In the genomic region with DNA sequence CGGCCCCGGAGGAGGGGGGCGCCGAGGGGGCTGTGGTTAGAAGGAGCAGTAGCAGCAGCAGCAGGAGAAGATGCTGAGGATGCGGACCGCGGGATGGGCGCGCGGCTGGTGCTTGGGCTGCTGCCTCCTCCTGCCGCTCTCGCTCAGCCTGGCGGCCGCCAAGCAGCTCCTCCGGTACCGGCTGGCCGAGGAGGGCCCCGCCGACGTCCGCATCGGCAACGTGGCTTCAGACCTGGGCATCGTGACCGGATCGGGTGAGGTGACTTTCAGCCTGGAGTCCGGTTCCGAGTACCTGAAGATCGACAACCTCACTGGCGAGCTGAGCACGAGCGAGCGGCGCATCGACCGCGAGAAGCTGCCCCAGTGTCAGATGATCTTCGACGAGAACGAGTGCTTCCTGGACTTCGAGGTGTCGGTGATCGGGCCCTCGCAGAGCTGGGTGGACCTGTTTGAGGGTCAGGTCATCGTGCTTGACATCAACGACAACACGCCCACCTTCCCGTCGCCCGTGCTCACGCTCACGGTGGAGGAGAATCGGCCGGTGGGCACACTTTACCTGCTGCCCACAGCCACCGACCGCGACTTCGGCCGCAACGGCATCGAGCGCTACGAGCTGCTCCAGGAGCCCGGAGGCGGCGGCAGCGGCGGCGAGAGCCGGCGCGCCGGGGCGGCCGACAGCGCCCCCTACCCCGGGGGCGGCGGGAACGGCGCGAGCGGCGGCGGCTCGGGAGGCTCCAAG, we compare ENCODE assay signal across 8 cellular contexts. TPM values are rescaled to one million over a fixed set of nuclear protein-coding genes. Genes with fewer than 3 reads are reported as not detected.
DNase-seq lines count a peak whose midpoint lies in the region; ATAC-seq and TF ChIP-seq lines count a peak whose summit lies in the region.

No MANE protein-coding gene starts in this region.

- no peak overlapping the region for H3K4me3 Mint-ChIP-seq in activated CD8-positive, alpha-beta T cell treated with anti-CD3 and anti-CD28 coated beads for 36 hours

- peaks cover 0 to 45% (median 10%) of the 10 kb centered on the region in 12 donors for H3K4me1 ChIP-seq in heart left ventricle

- ATAC-seq in activated CD8-positive, alpha-beta T cell treated with anti-CD3 and anti-CD28 coated beads for 36 hours, result no peak
- peak in 3 of 4 donors; percentile 1 to 38 (median 7) for ATAC-seq in heart left ventricle
- ATAC-seq in GM19463 (IDR thresholded peaks at IDR 0.05; ENCODE audit: unreplicated experiment), result no peak

- POLR2A ChIA-PET in activated CD8-positive, alpha-beta T cell treated with anti-CD3 and anti-CD28 coated beads for 36 hours (lab: Charles Lee), result no interaction called here

- H3K36me3 Mint-ChIP-seq in activated CD8-positive, alpha-beta T cell treated with anti-CD3 and anti-CD28 coated beads for 36 hours (ENCODE audit: low read depth), result peaks cover 7% of the 10 kb centered on the region

- CTCF ChIA-PET in activated CD8-positive, alpha-beta T cell treated with anti-CD3 and anti-CD28 coated beads for 36 hours (lab: Charles Lee), result interaction anchor here (1.1 kb wide), 1 partner anchor 582 kb away, joined by 3 read pairs; no protein-coding TSS in a partner anchor

- H3K4me3 ChIP-seq in heart left ventricle, result peak overlapping the region; percentile 45 to 78 (median 65)

- WGBS in heart left ventricle, 4 donors, result 0 to 2% (median 1%) methylated on average over 1 to 86 of the region's 86 CpGs

- peak overlapping the region in 8 of 12 donors; percentile 38 to 87 (median 79) for H3K27ac ChIP-seq in heart left ventricle

- peaks cover 0 to 71% (median 11%) of the 10 kb centered on the region in 9 donors for H3K27me3 ChIP-seq in heart left ventricle

- no peak for TF ChIP-seq POLR2A in heart left ventricle (IDR thresholded peaks at IDR 0.05)

- peak; percentile 24 to 58 for DNase-seq in NCI-H524 (lab: John Stamatoyannopoulos, UW)
- DNase-seq in NCI-H524 treated with DMSO at 0.1 percent for 48 hours (lab: John Stamatoyannopoulos, UW), result no peak
- DNase-seq in activated CD8-positive, alpha-beta T cell treated with anti-CD3 and anti-CD28 coated beads for 36 hours, result peak; percentile 4
- peak; percentile 25 to 66 (median 47) for DNase-seq in heart left ventricle
- peak; percentile 82 for DNase-seq in posterior vena cava (ENCODE audit: low spot score)
- no peak for DNase-seq in activated effector memory CD4-positive, alpha-beta T cell treated with anti-CD3 and anti-CD28 coated beads, Interleukin-2, amount 50 U/mL, for 16 hours
- DNase-seq in NCI-H2196 (lab: John Stamatoyannopoulos, UW; ENCODE audit: unreplicated experiment), result no peak

- no peaks in the 10 kb centered on the region for H3K9me3 Mint-ChIP-seq in activated CD8-positive, alpha-beta T cell treated with anti-CD3 and anti-CD28 coated beads for 36 hours

- H3K27me3 Mint-ChIP-seq in activated CD8-positive, alpha-beta T cell treated with anti-CD3 and anti-CD28 coated beads for 36 hours, result peaks cover 60% of the 10 kb centered on the region

- TF ChIP-seq CTCF in activated CD8-positive, alpha-beta T cell treated with anti-CD3 and anti-CD28 coated beads for 36 hours (IDR thresholded peaks at IDR 0.05), result no peak
- peak in 10 of 12 donors; percentile 6 to 71 (median 34) for TF ChIP-seq CTCF in heart left ventricle (IDR thresholded peaks at IDR 0.05)

- no peak overlapping the region for H3K27ac Mint-ChIP-seq in activated CD8-positive, alpha-beta T cell treated with anti-CD3 and anti-CD28 coated beads for 36 hours

- H3K4me1 Mint-ChIP-seq in activated CD8-positive, alpha-beta T cell treated with anti-CD3 and anti-CD28 coated beads for 36 hours (ENCODE audit: low read depth), result peaks cover 36% of the 10 kb centered on the region

- H3K9me3 ChIP-seq in heart left ventricle, result no peaks in the 10 kb centered on the region

- intact Hi-C loops in activated CD8-positive, alpha-beta T cell treated with anti-CD3 and anti-CD28 coated beads for 36 hours (cut with micrococcal nuclease), result no loop called here
- intact Hi-C loops in heart left ventricle (cut with DNase I), result loop anchor here in 5 of 10 donors (5.0 to 10.0 kb wide), 6 partner anchors 213 to 321 kb away; no protein-coding TSS in a partner anchor
- intact Hi-C loops in posterior vena cava (cut with DNase I), result loop anchor here in 1 of 2 donors (10.0 kb wide), 1 partner anchor 143 kb away; no protein-coding TSS in a partner anchor

- H3K36me3 ChIP-seq in heart left ventricle, result no peaks in the 10 kb centered on the region

RNA-seq across cellular contexts. Expression of a gene that starts 1.4 kb away (rescaled TPM):
- total RNA-seq in activated CD8-positive, alpha-beta T cell treated with anti-CD3 and anti-CD28 coated beads for 36 hours, result not detected
- total RNA-seq in heart left ventricle (100 to 1,000 TPM in 5 of 9 donors, 10 to 100 TPM in 4; 51.4 to 166 (median 107) TPM), posterior vena cava (100 to 1,000 TPM; 107 to 124 TPM)
- 10 to 100 TPM in 1 of 2 donors, 1 to 10 TPM in 1; 9.4 to 39.8 TPM for polyA plus RNA-seq in heart left ventricle

Comparison
In these comparisons a context has a peak if more than half of its experiments do, and no peak if none do; other contexts are left out.
1. DNase-seq: peak in NCI-H524 (2 of 2), activated CD8-positive, alpha-beta T cell treated with anti-CD3 and anti-CD28 coated beads for 36 hours (single experiment), heart left ventricle (5 of 5) and posterior vena cava (single experiment); none in NCI-H524 treated with DMSO at 0.1 percent for 48 hours (single experiment), activated effector memory CD4-positive, alpha-beta T cell treated with anti-CD3 and anti-CD28 coated beads, Interleukin-2, amount 50 U/mL, for 16 hours (single experiment) and NCI-H2196 (single experiment).
2. ATAC-seq: peak in heart left ventricle (3 of 4); none in activated CD8-positive, alpha-beta T cell treated with anti-CD3 and anti-CD28 coated beads for 36 hours (single experiment) and GM19463 (single experiment).
3. RNA of a gene that starts 1.4 kb away (total RNA-seq): 107 to 124 TPM in posterior vena cava and 51.4 to 166 TPM in heart left ventricle; not detected in activated CD8-positive, alpha-beta T cell treated with anti-CD3 and anti-CD28 coated beads for 36 hours; every median in the first group is over 10 times any median in the second.